In genomic region chr12:108562348-108563134, GRCh38 we compare ENCODE assay signal across 1 cellular context.
TF ChIP-seq lines count a peak whose summit lies in the region.

ISCU (plus strand) TSS chr12:108562596; CDS start chr12:108562623, 27 bp downstream.

TF ChIP-seq in HepG2, 621 proteins besides CTCF, POLR2A, EP300 and RAD21 (continued from another document and continues in another):
- TF ChIP-seq ZBTB4 (CRISPR knock-in tag; IDR thresholded peaks at IDR 0.05; ENCODE audit: borderline replicate concordance) (no peak), USF2 (IDR thresholded peaks at IDR 0.05; ENCODE audit: low read depth, low read length) (no peak), USF2 (CRISPR knock-in tag; IDR thresholded peaks at IDR 0.05; ENCODE audit: borderline replicate concordance) (no peak), SRSF4 (IDR thresholded peaks at IDR 0.05; ENCODE audit: low read depth, low read length, poor library complexity, severe bottlenecking) (no peak), ZNF18 (CRISPR knock-in tag; IDR thresholded peaks at IDR 0.05; ENCODE audit: insufficient replicate concordance) (peak; percentile 44), ZNF256 (CRISPR knock-in tag; conservative IDR thresholded peaks at IDR 0.05) (no peak), ZNF678 (CRISPR knock-in tag; IDR thresholded peaks at IDR 0.05) (no peak), PAF1 (CRISPR knock-in tag; IDR thresholded peaks at IDR 0.05) (no peak), NFE2L1 (CRISPR knock-in tag; IDR thresholded peaks at IDR 0.05; ENCODE audit: borderline replicate concordance) (no peak), E2F5 (CRISPR knock-in tag; conservative IDR thresholded peaks at IDR 0.05) (peak; percentile 95), CHCHD3 (CRISPR knock-in tag; IDR thresholded peaks at IDR 0.05) (peak; percentile 50; the same call in 1 of the 2 replicates), HHEX (CRISPR knock-in tag; IDR thresholded peaks at IDR 0.05) (no peak), RARG (CRISPR knock-in tag; IDR thresholded peaks at IDR 0.05; ENCODE audit: low read depth) (no peak), ZNF451 (CRISPR knock-in tag; IDR thresholded peaks at IDR 0.05) (peak; percentile 77; the same call in 1 of the 2 replicates), ZNF574 (CRISPR knock-in tag; IDR thresholded peaks at IDR 0.05) (peak; percentile 83), DR1 (CRISPR knock-in tag; IDR thresholded peaks at IDR 0.05) (peak; percentile 74; the same call in 1 of the 2 replicates), ZNF891 (CRISPR knock-in tag; IDR thresholded peaks at IDR 0.05) (peak; percentile 68; the same call in 1 of the 2 replicates), MXD1 (CRISPR knock-in tag; IDR thresholded peaks at IDR 0.05) (peak; percentile 49; the same call in 1 of the 2 replicates), YEATS2 (CRISPR knock-in tag; IDR thresholded peaks at IDR 0.05; ENCODE audit: borderline replicate concordance) (no peak), ETV6 (CRISPR knock-in tag; conservative IDR thresholded peaks at IDR 0.05) (no peak), ZNF207 (IDR thresholded peaks at IDR 0.05; ENCODE audit: borderline replicate concordance) (no peak), AGO1 (IDR thresholded peaks at IDR 0.05; ENCODE audit: low read depth, low read length, poor library complexity, severe bottlenecking) (peak; percentile 59), ZNF44 (CRISPR knock-in tag; IDR thresholded peaks at IDR 0.05) (no peak), ZNF841 (CRISPR knock-in tag; IDR thresholded peaks at IDR 0.05; ENCODE audit: borderline replicate concordance) (no peak), ARID2 (CRISPR knock-in tag; IDR thresholded peaks at IDR 0.05; ENCODE audit: borderline replicate concordance) (0 out of 2 replicates have a peak, but pooled peaks have one; percentile 63), ZNF576 (CRISPR knock-in tag; IDR thresholded peaks at IDR 0.05) (no peak; the same call in 1 of the 2 replicates), DNMT3B (CRISPR knock-in tag; conservative IDR thresholded peaks at IDR 0.05) (no peak), SNAPC4 (CRISPR knock-in tag; IDR thresholded peaks at IDR 0.05) (0 out of 2 replicates have a peak, but pooled peaks have one; percentile 44), PAWR (CRISPR knock-in tag; IDR thresholded peaks at IDR 0.05; ENCODE audit: borderline replicate concordance) (no peak), KDM4B (CRISPR knock-in tag; IDR thresholded peaks at IDR 0.05) (no peak), REL (CRISPR knock-in tag; conservative IDR thresholded peaks at IDR 0.05) (no peak), ZBTB10 (CRISPR knock-in tag; IDR thresholded peaks at IDR 0.05; ENCODE audit: borderline replicate concordance) (0 out of 2 replicates have a peak, but pooled peaks have one; percentile 43), SRF (IDR thresholded peaks at IDR 0.05; ENCODE audit: low read depth, low read length) (no peak), ZNF570 (CRISPR knock-in tag; IDR thresholded peaks at IDR 0.05; ENCODE audit: borderline replicate concordance) (no peak), STAT6 (CRISPR knock-in tag; IDR thresholded peaks at IDR 0.05; ENCODE audit: borderline replicate concordance) (no peak)
